Comparison of ENCODE assay signal across 1 cellular context in genomic region chr9:21160178-21160577, GRCh38.
A peak's percentile ranks its signal among the peaks of the same experiment; 100 is the strongest.
TF ChIP-seq lines count a peak whose summit lies in the region.

No MANE protein-coding gene starts in this region.

TF ChIP-seq in GM12878, 131 proteins besides CTCF, POLR2A, EP300 and RAD21 (continued from another document):
- TF ChIP-seq BCLAF1 (IDR thresholded peaks at IDR 0.05) (no peak), MYC (IDR thresholded peaks at IDR 0.05; ENCODE audit: insufficient read depth, insufficient read length, insufficient replicate concordance, low read length, severe bottlenecking) (no peak), EGR1 (IDR thresholded peaks at IDR 0.05; ENCODE audit: borderline replicate concordance in 1 of 2, low read depth in 2 of 2, low read length in 2 of 2) (no peak), SMARCA5 (IDR thresholded peaks at IDR 0.05) (no peak), ATF2 (IDR thresholded peaks at IDR 0.05; ENCODE audit: low read length) (0 out of 2 replicates have a peak, but pooled peaks have one; percentile 30), E2F4 (IDR thresholded peaks at IDR 0.05; ENCODE audit: low read depth, low read length) (no peak), CBFB (IDR thresholded peaks at IDR 0.05; ENCODE audit: low read depth) (0 out of 2 replicates have a peak, but pooled peaks have one; percentile 38), MEF2A (IDR thresholded peaks at IDR 0.05; ENCODE audit: insufficient read depth, low read depth, low read length) (0 out of 2 replicates have a peak, but pooled peaks have one; percentile 18), SRF (IDR thresholded peaks at IDR 0.05; ENCODE audit: low read depth in 2 of 2, low read length in 2 of 2) (no peak), ZNF687 (IDR thresholded peaks at IDR 0.05) (no peak), IKZF2 (IDR thresholded peaks at IDR 0.05) (peak; percentile 70; a peak in 3 of 4 replicates), BMI1 (IDR thresholded peaks at IDR 0.05; ENCODE audit: borderline replicate concordance) (no peak), HDAC2 (IDR thresholded peaks at IDR 0.05) (no peak), CREM (IDR thresholded peaks at IDR 0.05; ENCODE audit: low read depth) (peak; percentile 25; the same call in 1 of the 2 replicates), KAT2A (conservative IDR thresholded peaks at IDR 0.05; ENCODE audit: control insufficient read depth, low read depth, low read length) (no peak), SUZ12 (IDR thresholded peaks at IDR 0.05; ENCODE audit: unreplicated experiment) (no peak), NR2F1 (conservative IDR thresholded peaks at IDR 0.05) (no peak), ASH2L (IDR thresholded peaks at IDR 0.05; ENCODE audit: borderline replicate concordance, low read depth) (no peak), NR2C1 (IDR thresholded peaks at IDR 0.05) (no peak), SMC3 (IDR thresholded peaks at IDR 0.05; ENCODE audit: borderline replicate concordance, low read length) (no peak), IKZF1 (conservative IDR thresholded peaks at IDR 0.05) (no peak; the same call in 1 of the 2 replicates), ZNF217 (IDR thresholded peaks at IDR 0.05) (no peak), SIN3A (IDR thresholded peaks at IDR 0.05; ENCODE audit: low read depth, low read length) (no peak), ATF7 (IDR thresholded peaks at IDR 0.05; ENCODE audit: low read depth) (no peak), BCL11A (IDR thresholded peaks at IDR 0.05; ENCODE audit: low read depth, low read length) (0 out of 2 replicates have a peak, but pooled peaks have one; percentile 12), IRF4 (IDR thresholded peaks at IDR 0.05; ENCODE audit: low read depth, low read length) (peak; percentile 53; the same call in 1 of the 2 replicates), RUNX3 (IDR thresholded peaks at IDR 0.05; ENCODE audit: low read length) (peak; percentile 95), NKRF (conservative IDR thresholded peaks at IDR 0.05) (no peak), ZSCAN29 (IDR thresholded peaks at IDR 0.05) (no peak)
